Comparison of ENCODE assay signal across 17 cellular contexts in genomic region chr3:108218811-108219210, GRCh38. TPM values are rescaled to one million over a fixed set of nuclear protein-coding genes. Genes with fewer than 3 reads are reported as not detected.
DNase-seq lines count a peak whose midpoint lies in the region; ATAC-seq and TF ChIP-seq lines count a peak whose summit lies in the region.
"Had no signal": no experiment of that assay in that cellular context is flagged by ENCODE, and none has a peak within 500 bp of the region (broad histone marks: within the 10 kb centered on the region; RNA-seq: fewer than 3 reads in every experiment).

No MANE protein-coding gene starts in this region.

- peaks cover 5% of the 10 kb centered on the region for H3K36me3 ChIP-seq in lower lobe of right lung
- H3K36me3 ChIP-seq: MG63 had no signal

- no peak for TF ChIP-seq CTCF in AG09309 (IDR thresholded peaks at IDR 0.05; ENCODE audit: control insufficient read depth, insufficient read depth, low read depth, low read length, missing control alignments)
- TF ChIP-seq CTCF in HFFc6 (IDR thresholded peaks at IDR 0.05), result no peak
- TF ChIP-seq CTCF in brain (conservative IDR thresholded peaks at IDR 0.05), result no peak
- TF ChIP-seq CTCF in lower lobe of right lung (IDR thresholded peaks at IDR 0.05), result no peak

- H3K9me3 ChIP-seq in lower lobe of right lung, result no peaks in the 10 kb centered on the region
- H3K9me3 ChIP-seq: MG63 had no signal

- H3K27ac Mint-ChIP-seq in HFFc6 (no peak overlapping the region), brain (no peak overlapping the region)
- H3K27ac Mint-ChIP-seq: activated CD4-positive, alpha-beta T cell treated with anti-CD3 and anti-CD28 coated beads, Interleukin-2, amount 10 ng/mL, durations not matched to agents 7 days and 5 days; H9; neural progenitor cell had no signal

- H3K27me3 Mint-ChIP-seq in HFFc6 (ENCODE audit: insufficient read depth), result no peaks in the 10 kb centered on the region
- peaks cover 8% of the 10 kb centered on the region for H3K27me3 Mint-ChIP-seq in brain
- H3K27me3 Mint-ChIP-seq: activated CD4-positive, alpha-beta T cell treated with anti-CD3 and anti-CD28 coated beads, Interleukin-2, amount 10 ng/mL, durations not matched to agents 7 days and 5 days had no signal

- no peaks in the 10 kb centered on the region for H3K27me3 ChIP-seq in lower lobe of right lung (ENCODE audit: low read depth)
- H3K27me3 ChIP-seq: MG63, neural progenitor cell had no signal

- H3K9me3 Mint-ChIP-seq in HFFc6, result no peaks in the 10 kb centered on the region
- H3K9me3 Mint-ChIP-seq in brain, result peaks cover 0 to 2% (median 0%) of the 10 kb centered on the region in 5 experiments
- H3K9me3 Mint-ChIP-seq: activated CD4-positive, alpha-beta T cell treated with anti-CD3 and anti-CD28 coated beads, Interleukin-2, amount 10 ng/mL, durations not matched to agents 7 days and 5 days; activated T-cell treated with anti-CD3 and anti-CD28 coated beads, Interleukin-2, amount 50 U/mL, for 4 hours; H9; neural progenitor cell had no signal

- H3K27ac ChIP-seq in lower lobe of right lung, result no peak overlapping the region
- H3K27ac ChIP-seq: neural progenitor cell had no signal

- peaks cover 20% of the 10 kb centered on the region for H3K36me3 Mint-ChIP-seq in HFFc6 (ENCODE audit: low read depth)
- H3K36me3 Mint-ChIP-seq in brain, result peaks cover 24% of the 10 kb centered on the region

- intact Hi-C loops in lower lobe of right lung (cut with DNase I), result no loop called here

- DNase-seq in AG09309 (ENCODE audit: low read depth) (peak; percentile 8), HFFc6 (no peak), lower lobe of right lung (no peak), glomerular visceral epithelial cell (ENCODE audit: extremely low spot score) (no peak), NCI-H446 treated with DMSO at 0.1 percent for 48 hours (lab: John Stamatoyannopoulos, UW) (no peak)
- DNase-seq: activated CD4-positive, alpha-beta T cell treated with anti-CD3 and anti-CD28 coated beads, Interleukin-2, amount 10 ng/mL, durations not matched to agents 7 days and 5 days; activated T-cell treated with anti-CD3 and anti-CD28 coated beads, Interleukin-2, amount 50 U/mL, for 4 hours; H9; mesendoderm; MG63; NCI-H187 treated with DMSO at 0.1 percent for 48 hours; NCI-H446; stimulated activated CD4-positive, alpha-beta T cell treated with anti-CD3 and anti-CD28 coated beads, Interleukin-1b, Interleukin-23, amount 100 ng/mL, for 48 hours had no signal

- no peak overlapping the region for H3K4me3 ChIP-seq in AG09309 (ENCODE audit: control insufficient read depth, low read depth, low read length)
- peak overlapping the region; percentile 89 for H3K4me3 ChIP-seq in lower lobe of right lung
- H3K4me3 ChIP-seq: MG63, neural progenitor cell had no signal

- ATAC-seq in lower lobe of right lung (no peak), HG02610 (IDR thresholded peaks at IDR 0.05; ENCODE audit: unreplicated experiment) (no peak), HG03342 (IDR thresholded peaks at IDR 0.05; ENCODE audit: unreplicated experiment) (no peak)
- ATAC-seq: activated T-cell treated with anti-CD3 and anti-CD28 coated beads, Interleukin-2, amount 50 U/mL, for 4 hours had no signal

- H3K4me1 Mint-ChIP-seq in HFFc6 (ENCODE audit: low read depth) (peaks cover 64% of the 10 kb centered on the region), brain (peaks cover 54% of the 10 kb centered on the region)

- peak overlapping the region; percentile 54 for H3K4me3 Mint-ChIP-seq in HFFc6
- peak overlapping the region in 4 of 5 experiments; percentile 19 to 100 (median 44) for H3K4me3 Mint-ChIP-seq in brain
- H3K4me3 Mint-ChIP-seq: activated CD4-positive, alpha-beta T cell treated with anti-CD3 and anti-CD28 coated beads, Interleukin-2, amount 10 ng/mL, durations not matched to agents 7 days and 5 days; H9 had no signal

- H3K4me1 ChIP-seq in lower lobe of right lung, result peaks cover 57% of the 10 kb centered on the region

RNA-seq across cellular contexts. Expression of gene IFT57, which starts 3.4 kb away (rescaled TPM):
- total RNA-seq in HFFc6 (2021; fragmentation: NEBNext Ultra II Directional; extraction: Animal tissue kit (Norgen Biotek cat#: 25700)), result 10 to 100 TPM; 53.6 to 65.3 (median 58.7) TPM
- polyA plus RNA-seq in brain (ENCODE audit: insufficient read depth, low read depth, low replicate concordance), result 17.3 TPM
- total RNA-seq in lower lobe of right lung, result 128 TPM
